Comparison of ENCODE assay signal across 8 cellular contexts in genomic region chr1:89523597-89524368, GRCh38. TPM values are rescaled to one million over a fixed set of nuclear protein-coding genes. Genes with fewer than 3 reads are reported as not detected.
DNase-seq lines count a peak whose midpoint lies in the region; ATAC-seq and TF ChIP-seq lines count a peak whose summit lies in the region.

No MANE protein-coding gene starts in this region.

- peaks cover 19% of the 10 kb centered on the region for H3K4me1 Mint-ChIP-seq in memory B cell

- peaks cover 16 to 43% (median 30%) of the 10 kb centered on the region in 4 donors for H3K4me1 ChIP-seq in stomach

- H3K36me3 Mint-ChIP-seq in memory B cell, result no peaks in the 10 kb centered on the region

- peak overlapping the region; percentile 85 for H3K4me3 Mint-ChIP-seq in memory B cell

- no peaks in the 10 kb centered on the region for H3K9me3 ChIP-seq in stomach

- H3K27me3 Mint-ChIP-seq in memory B cell, result no peaks in the 10 kb centered on the region

- H3K4me3 ChIP-seq in stomach, result peak overlapping the region; percentile 67 to 95 (median 82)

- 21 to 23% (median 23%) methylated on average over 20 to 21 of the region's 21 CpGs for WGBS in stomach, 5 donors

- TF ChIP-seq CTCF in stomach (IDR thresholded peaks at IDR 0.05), result no peak

- H3K27me3 ChIP-seq in stomach, result no peaks in the 10 kb centered on the region

- ATAC-seq in HG02798 (IDR thresholded peaks at IDR 0.05; ENCODE audit: poor library complexity, unreplicated experiment) (peak; percentile 32), memory B cell (ENCODE audit: low read depth) (peak; percentile 61)

- no peaks in the 10 kb centered on the region for H3K36me3 ChIP-seq in stomach

- no peak for TF ChIP-seq EP300 in stomach (IDR thresholded peaks at IDR 0.05)

- TF ChIP-seq POLR2A in stomach (IDR thresholded peaks at IDR 0.05), result no peak

- peak overlapping the region; percentile 94 to 98 (median 97) for H3K27ac ChIP-seq in stomach

- peak; percentile 45 for DNase-seq in NCI-H1436 (lab: John Stamatoyannopoulos, UW)
- no peak for DNase-seq in NCI-H1436 treated with DMSO at 0.1 percent for 48 hours (lab: John Stamatoyannopoulos, UW)
- peak; percentile 90 for DNase-seq in NCI-H146 (lab: John Stamatoyannopoulos, UW)
- DNase-seq in T-helper 2 cell, result peak in 3 of 5 experiments; percentile 45 to 89 (median 48)
- peak; percentile 68 for DNase-seq in dermis blood vessel endothelial cell
- DNase-seq in memory B cell (ENCODE audit: low spot score in 2 of 2), result peak in 1 of 2 donors; percentile 66
- peak; percentile 50 for DNase-seq in stomach

- intact Hi-C loops in stomach (cut with DNase I; ENCODE audit: low total_unique reads), result no loop called here

- H3K9me3 Mint-ChIP-seq in memory B cell, result no peaks in the 10 kb centered on the region

- H3K27ac Mint-ChIP-seq in memory B cell, result peak overlapping the region; percentile 93

RNA-seq across cellular contexts. Expression of gene LRRC8B, which starts 0.8 kb away (rescaled TPM):
- total RNA-seq in dermis blood vessel endothelial cell (6.4 and 8.5 TPM in 2 replicates), stomach (10 to 100 TPM in 4 of 5 donors, 1 to 10 TPM in 1; 1.2 to 27.4 (median 15.2) TPM)
- polyA plus RNA-seq in stomach, result 1 to 10 TPM; 1.4 to 1.8 (median 1.6) TPM
